ENCODE assay signal across 3 cellular contexts in genomic region chr2:240774856-240775255, GRCh38.
"Had no signal": no experiment of that assay in that cellular context is flagged by ENCODE, and none has a peak within 500 bp of the region (broad histone marks: within the 10 kb centered on the region; RNA-seq: fewer than 3 reads in every experiment).

No MANE protein-coding gene starts in this region.

- DNase-seq: GDM1, GF-D8 had no signal

- ATAC-seq: GM12878 had no signal

- H3K4me3 ChIP-seq: GM12878 had no signal
